Comparison of ENCODE assay signal across 8 cellular contexts in the genomic region with DNA sequence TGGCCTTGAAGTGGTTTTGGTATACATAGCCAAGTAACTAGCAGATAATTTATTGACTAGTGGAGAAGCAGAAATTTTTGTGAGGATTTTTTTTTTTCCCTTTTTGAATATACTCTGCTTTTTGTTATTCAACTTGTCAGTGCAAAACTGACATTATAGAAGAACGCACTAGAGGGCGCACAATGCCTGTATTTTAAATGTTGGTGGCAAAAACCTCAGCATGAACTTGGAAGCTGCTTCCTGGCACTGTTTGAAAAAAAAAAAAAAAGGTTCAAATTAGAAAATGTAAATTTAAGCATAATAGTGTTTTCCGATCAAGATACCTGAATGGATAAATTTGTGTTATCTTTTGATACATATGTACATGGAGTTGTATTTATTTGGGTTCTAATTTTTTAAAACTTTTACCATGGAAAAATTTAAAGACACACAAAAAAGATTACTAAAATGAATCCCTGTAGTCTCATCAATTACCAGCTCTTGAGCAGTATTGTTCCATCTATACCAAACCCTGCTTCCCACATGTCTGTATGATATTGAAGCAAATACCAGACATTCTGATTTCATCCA. TPM values are rescaled to one million over a fixed set of nuclear protein-coding genes. Genes with fewer than 3 reads are reported as not detected.
A peak's percentile ranks its signal among the peaks of the same experiment; 100 is the strongest.
DNase-seq lines count a peak whose midpoint lies in the region; ATAC-seq and TF ChIP-seq lines count a peak whose summit lies in the region.

No MANE protein-coding gene starts in this region.

- H3K27me3 ChIP-seq in KMS-11 (ENCODE audit: insufficient read depth, low read depth) = no peaks in the 10 kb centered on the region
- H3K27me3 ChIP-seq in heart right ventricle = no peaks in the 10 kb centered on the region

- H2AFZ ChIP-seq in KMS-11 (ENCODE audit: low read depth) = no peak overlapping the region

- no peak overlapping the region for H3K4me3 Mint-ChIP-seq in activated naive CD8-positive, alpha-beta T cell treated with anti-CD3 and anti-CD28 coated beads, Interleukin-2, amount 50 U/mL, for 24 hours

- TF ChIP-seq CTCF in KMS-11 (conservative IDR thresholded peaks at IDR 0.05; ENCODE audit: low read depth, low read length) = peak; percentile 72
- TF ChIP-seq CTCF in heart right ventricle (IDR thresholded peaks at IDR 0.05) = peak; percentile 49 to 83 (median 73)
- peak; percentile 58 for TF ChIP-seq CTCF in retinal pigment epithelial cell (conservative IDR thresholded peaks at IDR 0.05; ENCODE audit: low read depth, low read length)

- 2 to 4% methylated on average over 3 of the region's 3 CpGs for WGBS in heart right ventricle, 2 donors

- H3K4me2 ChIP-seq in KMS-11 = no peak overlapping the region

- peaks cover 17% of the 10 kb centered on the region for H3K36me3 Mint-ChIP-seq in activated naive CD8-positive, alpha-beta T cell treated with anti-CD3 and anti-CD28 coated beads, Interleukin-2, amount 50 U/mL, for 24 hours (ENCODE audit: low read depth)

- H3K4me1 ChIP-seq in KMS-11 (ENCODE audit: low read depth, poor library complexity, severe bottlenecking) (peaks cover 36% of the 10 kb centered on the region), heart right ventricle (peaks cover 0 to 7% (median 0%) of the 10 kb centered on the region in 9 donors)

- peaks cover 25% of the 10 kb centered on the region for H3K4me1 Mint-ChIP-seq in activated naive CD8-positive, alpha-beta T cell treated with anti-CD3 and anti-CD28 coated beads, Interleukin-2, amount 50 U/mL, for 24 hours

- no peaks in the 10 kb centered on the region for H4K20me1 ChIP-seq in KMS-11 (ENCODE audit: insufficient read depth)

- H3K27ac Mint-ChIP-seq in activated naive CD8-positive, alpha-beta T cell treated with anti-CD3 and anti-CD28 coated beads, Interleukin-2, amount 50 U/mL, for 24 hours = no peak overlapping the region

- H3K4me3 ChIP-seq in KMS-11 (IDR thresholded peaks at IDR 0.05; ENCODE audit: insufficient read depth, low read depth, low read length) (no peak overlapping the region), heart right ventricle (no peak overlapping the region), retinal pigment epithelial cell (ENCODE audit: low read length) (no peak overlapping the region)

- intact Hi-C loops in heart right ventricle (cut with DNase I) = loop anchor here (1.0 to 10.0 kb wide), 11 partner anchors 96 to 546 kb away; a partner anchor contains a TSS

- DNase-seq in NCI-H1436 (lab: John Stamatoyannopoulos, UW) = peak; percentile 47
- no peak for DNase-seq in NCI-H1436 treated with DMSO at 0.1 percent for 48 hours (lab: John Stamatoyannopoulos, UW)
- peak; percentile 57 for DNase-seq in SK-N-DZ (ENCODE audit: low spot score)
- peak; percentile 52 for DNase-seq in activated naive CD8-positive, alpha-beta T cell treated with anti-CD3 and anti-CD28 coated beads, Interleukin-2, amount 50 U/mL, for 24 hours
- DNase-seq in heart right ventricle = peak in 1 of 2 donors; percentile 75
- DNase-seq in retinal pigment epithelial cell (ENCODE audit: low read depth) = peak; percentile 44
- no peak for DNase-seq in UCSD-AML1 (lab: John Stamatoyannopoulos, UW; ENCODE audit: unreplicated experiment)

- H3K9ac ChIP-seq in KMS-11 = no peak overlapping the region

- no peaks in the 10 kb centered on the region for H3K9me3 Mint-ChIP-seq in activated naive CD8-positive, alpha-beta T cell treated with anti-CD3 and anti-CD28 coated beads, Interleukin-2, amount 50 U/mL, for 24 hours

- no peaks in the 10 kb centered on the region for H3K36me3 ChIP-seq in KMS-11 (ENCODE audit: insufficient read depth)
- H3K36me3 ChIP-seq in heart right ventricle = no peaks in the 10 kb centered on the region

- no peak for ATAC-seq in activated naive CD8-positive, alpha-beta T cell treated with anti-CD3 and anti-CD28 coated beads, Interleukin-2, amount 50 U/mL, for 24 hours
- peak in 4 of 8 donors; percentile 38 to 79 (median 58) for ATAC-seq in heart right ventricle

- H3K79me2 ChIP-seq in KMS-11 (ENCODE audit: insufficient read depth, low read depth) = no peaks in the 10 kb centered on the region

- H3K27ac ChIP-seq in KMS-11 (no peak overlapping the region), heart right ventricle (no peak overlapping the region)

- H3K27me3 Mint-ChIP-seq in activated naive CD8-positive, alpha-beta T cell treated with anti-CD3 and anti-CD28 coated beads, Interleukin-2, amount 50 U/mL, for 24 hours = no peaks in the 10 kb centered on the region

- H3K9me3 ChIP-seq in heart right ventricle = no peaks in the 10 kb centered on the region

RNA-seq across cellular contexts. Expression of a gene that starts 56.0 kb away (rescaled TPM):
- 23.0 and 24.0 TPM in 2 replicates for polyA plus RNA-seq in SK-N-DZ (2014; cell fraction: cytosol; rRNA removed)
- polyA plus RNA-seq in SK-N-DZ (2014; cell fraction: nucleus; rRNA removed) = 12.5 and 15.5 TPM in 2 replicates
- 10 to 100 TPM; 21.6 to 44.2 (median 31.9) TPM for total RNA-seq in heart right ventricle
- 10 to 100 TPM; 12.1 to 19.8 TPM for polyA plus RNA-seq in heart right ventricle

Comparison
In these comparisons a context has a peak if more than half of its experiments do, and no peak if none do; other contexts are left out.
1. DNase-seq: peak in NCI-H1436 (single experiment), SK-N-DZ (single experiment), activated naive CD8-positive, alpha-beta T cell treated with anti-CD3 and anti-CD28 coated beads, Interleukin-2, amount 50 U/mL, for 24 hours (single experiment) and retinal pigment epithelial cell (single experiment); none in NCI-H1436 treated with DMSO at 0.1 percent for 48 hours (single experiment) and UCSD-AML1 (single experiment).
2. Peak in every context shown above with its lines, with median percentiles within 50 percentile points of each other: CTCF ChIP-seq.